ENCODE assay signal across 8 cellular contexts in genomic region chr20:49583669-49584417, GRCh38. TPM values are rescaled to one million over a fixed set of nuclear protein-coding genes. Genes with fewer than 3 reads are reported as not detected.
DNase-seq lines count a peak whose midpoint lies in the region; ATAC-seq, FAIRE-seq and TF ChIP-seq lines count a peak whose summit lies in the region.

No MANE protein-coding gene starts in this region.

- 47 to 67% methylated on average over 12 of the region's 12 CpGs for WGBS in lung, 2 donors

- H3K27ac ChIP-seq in brain microvascular endothelial cell = peak overlapping the region; percentile 76
- H3K27ac ChIP-seq in lung (ENCODE audit: low read depth in 1 of 2, low read length in 1 of 2) = peak overlapping the region; percentile 8 to 37

- H3K27me3 ChIP-seq in brain microvascular endothelial cell (replicated peaks) (no peaks in the 10 kb centered on the region), lung (ENCODE audit: control insufficient read depth, insufficient read depth) (no peaks in the 10 kb centered on the region)

- H3K4me1 ChIP-seq in lung (ENCODE audit: control insufficient read depth in 2 of 2, insufficient read depth in 2 of 2, low read length in 2 of 2) = peaks cover 0 to 9% of the 10 kb centered on the region in 2 donors

- H3K4me3 ChIP-seq in brain microvascular endothelial cell (ENCODE audit: low read depth, low read length) = no peak overlapping the region
- H3K4me3 ChIP-seq in lung = no peak overlapping the region

- DNase-seq in DMS 273 (lab: John Stamatoyannopoulos, UW; ENCODE audit: unreplicated experiment) (peak; percentile 95), NCI-H2171 treated with DMSO at 0.1 percent for 48 hours (lab: John Stamatoyannopoulos, UW) (peak; percentile 96), brain microvascular endothelial cell (peak; percentile 93), lung (ENCODE audit: low spot score) (peak; percentile 58), NCI-H2227 treated with DMSO at 0.1 percent for 48 hours (lab: John Stamatoyannopoulos, UW) (no peak), urothelium cell line (ENCODE audit: low spot score) (no peak), NCI-H1105 treated with DMSO at 0.1 percent for 48 hours (lab: John Stamatoyannopoulos, UW) (no peak)

- in situ Hi-C loops in brain microvascular endothelial cell (cut with HindIII; ENCODE audit: low pct_ligation_motif_present, low sequenced_read_pairs) = no loop called here

- H3K9me3 ChIP-seq in lung (ENCODE audit: control insufficient read depth in 2 of 2, insufficient read depth in 1 of 2, low read length in 1 of 2) = no peaks in the 10 kb centered on the region

- H3K36me3 ChIP-seq in brain microvascular endothelial cell (replicated peaks) (no peaks in the 10 kb centered on the region), lung (ENCODE audit: control insufficient read depth in 2 of 2, insufficient read depth in 2 of 2, low read length in 2 of 2) (no peaks in the 10 kb centered on the region)

- FAIRE-seq in urothelium cell line (lab: Jason Lieb, UNC) = no peak

- TF ChIP-seq CTCF in brain microvascular endothelial cell (IDR thresholded peaks at IDR 0.05; ENCODE audit: low read depth, low read length, missing control alignments) = peak; percentile 9
- no peak for TF ChIP-seq CTCF in lung (IDR thresholded peaks at IDR 0.05; ENCODE audit: control extremely low read depth, extremely low read depth)

- ATAC-seq in lung (ENCODE audit: insufficient read depth, low FRiP score) (peak; percentile 85), GM18870 (IDR thresholded peaks at IDR 0.05; ENCODE audit: unreplicated experiment) (no peak)

RNA-seq across cellular contexts. Expression of gene PTGIS, which starts 15.9 kb away (rescaled TPM):
- 10 to 100 TPM; 17.1 to 43.8 TPM for total RNA-seq in lung
- polyA plus RNA-seq in lung = 10 to 100 TPM in 1 of 2 donors, 1 to 10 TPM in 1; 5.3 to 12.6 TPM

Comparison
In these comparisons a context has a peak if more than half of its experiments do, and no peak if none do; other contexts are left out.
1. DNase-seq: peak in DMS 273 (single experiment), NCI-H2171 treated with DMSO at 0.1 percent for 48 hours (single experiment), brain microvascular endothelial cell (single experiment) and lung (single experiment); none in NCI-H2227 treated with DMSO at 0.1 percent for 48 hours (single experiment), urothelium cell line (single experiment) and NCI-H1105 treated with DMSO at 0.1 percent for 48 hours (single experiment).